Comparison of ENCODE assay signal across 31 cellular contexts in the genomic region with DNA sequence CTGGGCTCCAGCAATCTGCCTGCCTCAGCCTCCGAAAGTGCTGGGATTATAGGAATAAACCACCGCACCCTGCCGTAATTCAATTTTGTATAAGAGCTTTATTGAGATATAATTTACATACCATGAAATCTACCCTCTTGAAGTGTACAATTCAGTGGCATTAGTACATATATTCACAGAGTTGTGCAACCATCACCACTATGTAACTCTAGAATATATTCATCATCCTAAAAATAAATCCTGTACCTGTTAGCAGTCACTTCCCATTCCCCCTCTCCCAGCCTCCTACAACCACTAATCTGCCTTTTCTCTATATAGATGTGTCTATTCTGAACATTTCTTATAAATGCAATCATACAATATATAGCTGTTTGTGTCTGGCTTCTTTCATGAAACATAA. TPM values are rescaled to one million over a fixed set of nuclear protein-coding genes. Genes with fewer than 3 reads are reported as not detected.
"Had no signal": no experiment of that assay in that cellular context is flagged by ENCODE, and none has a peak within 500 bp of the region (broad histone marks: within the 10 kb centered on the region; RNA-seq: fewer than 3 reads in every experiment).

No MANE protein-coding gene starts in this region.

- H3K27ac ChIP-seq: adrenal gland, body of pancreas, right lobe of liver, thoracic aorta had no signal

- DNase-seq: activated CD4-positive, alpha-beta memory T cell treated with anti-CD3 and anti-CD28 coated beads for 36 hours; activated CD4-positive, alpha-beta T cell treated with anti-CD3 and anti-CD28 coated beads, Interleukin-2, amount 10 ng/mL, durations not matched to agents 24 days and 14 days; activated CD8-positive, alpha-beta memory T cell treated with anti-CD3 and anti-CD28 coated beads, Interleukin-2, amount 50 U/mL, for 4 hours; activated effector memory CD4-positive, alpha-beta T cell treated with anti-CD3 and anti-CD28 coated beads, Interleukin-2, amount 50 U/mL, for 16 hours; activated naive CD4-positive, alpha-beta T cell treated with anti-CD3 and anti-CD28 coated beads for 36 hours; activated naive CD8-positive, alpha-beta T cell treated with anti-CD3 and anti-CD28 coated beads for 36 hours; activated T-cell treated with anti-CD3 and anti-CD28 coated beads, Interleukin-2, amount 50 U/mL, for 1 hour; adrenal gland; aorta; body of pancreas; cortex of kidney; effector memory CD8-positive, alpha-beta T cell; erythroblast; head of caudate nucleus; hypothalamus; immature natural killer cell; kidney; left colon; mammary epithelial cell; posterior cingulate gyrus; right lobe of liver; stimulated activated CD4-positive, alpha-beta T cell treated with anti-CD3 and anti-CD28 coated beads, Interleukin-2, amount 100 ng/mL, for 48 hours; stimulated activated naive CD4-positive, alpha-beta T cell treated with Interleukin-2 at 50 U/mL for 16 hours; T-helper 1 cell; T-helper 9 cell; trophoblast cell had no signal

- H3K9me3 Mint-ChIP-seq: activated CD4-positive, alpha-beta memory T cell treated with anti-CD3 and anti-CD28 coated beads for 36 hours; activated CD4-positive, alpha-beta T cell treated with anti-CD3 and anti-CD28 coated beads, Interleukin-2, amount 10 ng/mL, durations not matched to agents 24 days and 14 days; activated naive CD4-positive, alpha-beta T cell treated with anti-CD3 and anti-CD28 coated beads for 36 hours; activated naive CD8-positive, alpha-beta T cell treated with anti-CD3 and anti-CD28 coated beads for 36 hours; activated T-helper 1 cell treated with anti-CD3 and anti-CD28 coated beads, Interleukin-12 subunit alpha, Interleukin-12 subunit beta, Interleukin-2, Interleukin-4 antibody, amounts not matched to agents 30 ng/mL and 10 ng/mL and 1 ng/mL, durations not matched to agents 14 hours and 24 hours and 36 hours; effector memory CD8-positive, alpha-beta T cell; immature natural killer cell; natural killer cell treated with Interleukin-12 subunit alpha and Interleukin-12 subunit beta and Interleukin-15 and Interleukin-18, amount 100 ng/mL, for 72 hours had no signal

- H3K4me3 Mint-ChIP-seq: activated CD4-positive, alpha-beta memory T cell treated with anti-CD3 and anti-CD28 coated beads for 36 hours; activated CD4-positive, alpha-beta T cell treated with anti-CD3 and anti-CD28 coated beads, Interleukin-2, amount 10 ng/mL, durations not matched to agents 24 days and 14 days; activated naive CD4-positive, alpha-beta T cell treated with anti-CD3 and anti-CD28 coated beads for 36 hours; activated naive CD8-positive, alpha-beta T cell treated with anti-CD3 and anti-CD28 coated beads for 36 hours; activated T-helper 1 cell treated with anti-CD3 and anti-CD28 coated beads, Interleukin-12 subunit alpha, Interleukin-12 subunit beta, Interleukin-2, Interleukin-4 antibody, amounts not matched to agents 30 ng/mL and 10 ng/mL and 1 ng/mL, durations not matched to agents 14 hours and 24 hours and 36 hours; effector memory CD8-positive, alpha-beta T cell; immature natural killer cell; natural killer cell treated with Interleukin-12 subunit alpha and Interleukin-12 subunit beta and Interleukin-15 and Interleukin-18, amount 100 ng/mL, for 72 hours had no signal

- H3K27ac Mint-ChIP-seq: activated CD4-positive, alpha-beta memory T cell treated with anti-CD3 and anti-CD28 coated beads for 36 hours; activated CD4-positive, alpha-beta T cell treated with anti-CD3 and anti-CD28 coated beads, Interleukin-2, amount 10 ng/mL, durations not matched to agents 24 days and 14 days; activated naive CD4-positive, alpha-beta T cell treated with anti-CD3 and anti-CD28 coated beads for 36 hours; activated naive CD8-positive, alpha-beta T cell treated with anti-CD3 and anti-CD28 coated beads for 36 hours; activated T-helper 1 cell treated with anti-CD3 and anti-CD28 coated beads, Interleukin-12 subunit alpha, Interleukin-12 subunit beta, Interleukin-2, Interleukin-4 antibody, amounts not matched to agents 30 ng/mL and 10 ng/mL and 1 ng/mL, durations not matched to agents 14 hours and 24 hours and 36 hours; immature natural killer cell had no signal

- H3K36me3 Mint-ChIP-seq: activated naive CD8-positive, alpha-beta T cell treated with anti-CD3 and anti-CD28 coated beads for 36 hours; immature natural killer cell; natural killer cell treated with Interleukin-12 subunit alpha and Interleukin-12 subunit beta and Interleukin-15 and Interleukin-18, amount 100 ng/mL, for 72 hours had no signal

- FAIRE-seq: kidney, TTC549, urothelium cell line had no signal

- H3K27me3 Mint-ChIP-seq: activated CD4-positive, alpha-beta memory T cell treated with anti-CD3 and anti-CD28 coated beads for 36 hours; activated CD4-positive, alpha-beta T cell treated with anti-CD3 and anti-CD28 coated beads, Interleukin-2, amount 10 ng/mL, durations not matched to agents 24 days and 14 days; activated naive CD8-positive, alpha-beta T cell treated with anti-CD3 and anti-CD28 coated beads for 36 hours; effector memory CD8-positive, alpha-beta T cell; natural killer cell treated with Interleukin-12 subunit alpha and Interleukin-12 subunit beta and Interleukin-15 and Interleukin-18, amount 100 ng/mL, for 72 hours had no signal

RNA-seq across cellular contexts. Expression of a gene that starts 26.6 kb away (rescaled TPM):
- total RNA-seq: activated T-helper 1 cell treated with anti-CD3 and anti-CD28 coated beads, Interleukin-12 subunit alpha, Interleukin-12 subunit beta, Interleukin-2, Interleukin-4 antibody, amounts not matched to agents 30 ng/mL and 10 ng/mL and 1 ng/mL, durations not matched to agents 14 hours and 24 hours and 36 hours had no signal
